Comparison of ENCODE assay signal across 17 cellular contexts in genomic region chrX:136048446-136048845, GRCh38.
"Had no signal": no experiment of that assay in that cellular context is flagged by ENCODE, and none has a peak within 500 bp of the region (broad histone marks: within the 10 kb centered on the region; RNA-seq: fewer than 3 reads in every experiment).

No MANE protein-coding gene starts in this region.

- H2AFZ ChIP-seq: hepatocyte had no signal

- H3K27me3 ChIP-seq: body of pancreas, esophagus squamous epithelium, hepatocyte, ovary had no signal

- DNase-seq: activated CD4-positive, alpha-beta memory T cell treated with anti-CD3 and anti-CD28 coated beads for 36 hours; activated effector memory CD4-positive, alpha-beta T cell treated with Interleukin-2 at 50 U/mL for 16 hours; activated naive CD4-positive, alpha-beta T cell treated with anti-CD3 and anti-CD28 coated beads, Interleukin-2, amount 50 U/mL, for 16 hours; activated T-cell treated with anti-CD3 and anti-CD28 coated beads, Interleukin-2, amount 50 U/mL, for 24 hours; body of pancreas; caudate nucleus; cortex of kidney; effector CD8-positive, alpha-beta T cell; esophagus squamous epithelium; kidney; left lung; mammary epithelial cell; ovary; stimulated activated naive B cell treated with anti-CD40 and anti-IgM and Interleukin-4, amounts not matched to agents 10 μg/mL and 1 μg/mL and 100 μg/mL, for 72 hours; trophoblast cell; WERI-Rb-1 had no signal

- H3K79me2 ChIP-seq: hepatocyte had no signal

- ATAC-seq: body of pancreas; left lung; stimulated activated naive B cell treated with anti-CD40 and anti-IgM and Interleukin-4, amounts not matched to agents 10 μg/mL and 1 μg/mL and 100 μg/mL, for 72 hours had no signal

- FAIRE-seq: kidney had no signal

- H3K27ac ChIP-seq: body of pancreas, left lung, ovary, WERI-Rb-1 had no signal

- H3K4me1 ChIP-seq: body of pancreas, esophagus squamous epithelium, left lung had no signal

- H3K9me3 ChIP-seq: body of pancreas, esophagus squamous epithelium, left lung, ovary had no signal

- H3K4me3 ChIP-seq: body of pancreas, esophagus squamous epithelium, hepatocyte, left lung, ovary had no signal

- H3K36me3 ChIP-seq: left lung, ovary, WERI-Rb-1 had no signal

- H3K4me2 ChIP-seq: hepatocyte had no signal
